ENCODE assay signal across 9 cellular contexts in genomic region chr1:65209005-65209885, GRCh38.
DNase-seq lines count a peak whose midpoint lies in the region; ATAC-seq, FAIRE-seq and TF ChIP-seq lines count a peak whose summit lies in the region.
"Had no signal": no experiment of that assay in that cellular context is flagged by ENCODE, and none has a peak within 500 bp of the region (broad histone marks: within the 10 kb centered on the region; RNA-seq: fewer than 3 reads in every experiment).

No MANE protein-coding gene starts in this region.

- H3K27ac ChIP-seq in right atrium auricular region (no peak overlapping the region), spleen (no peak overlapping the region)
- H3K27ac ChIP-seq: neutrophil had no signal

- intact Hi-C loops in spleen (cut with DNase I; ENCODE audit: low total_unique reads): loop anchor here (5.0 kb wide), 1 partner anchor 147 kb away; no protein-coding TSS in a partner anchor

- peak; percentile 51 for TF ChIP-seq CTCF in D721Med (IDR thresholded peaks at IDR 0.05; ENCODE audit: insufficient read depth, missing control alignments)
- TF ChIP-seq CTCF in NB4 (IDR thresholded peaks at IDR 0.05; ENCODE audit: low read depth, low read length): peak; percentile 41
- TF ChIP-seq CTCF in right atrium auricular region (IDR thresholded peaks at IDR 0.05): peak; percentile 32 to 80
- TF ChIP-seq CTCF in spleen (IDR thresholded peaks at IDR 0.05 in 8 of 11, conservative IDR thresholded peaks at IDR 0.05 in 3 of 11): peak in 9 of 11 experiments; percentile 30 to 82 (median 63)

- H3K4me3 ChIP-seq in NB4 (ENCODE audit: low read depth, low read length) (no peak overlapping the region), adipocyte (ENCODE audit: low read length) (no peak overlapping the region), right atrium auricular region (no peak overlapping the region), spleen (no peak overlapping the region)

- ATAC-seq in GM21526 (IDR thresholded peaks at IDR 0.05; ENCODE audit: low FRiP score, unreplicated experiment) (peak; percentile 51), GM19397 (IDR thresholded peaks at IDR 0.05; ENCODE audit: unreplicated experiment) (no peak)

- WGBS in spleen, 5 donors: 50 to 60% (median 53%) methylated on average over 6 of the region's 6 CpGs

- TF ChIP-seq POLR2A in NB4 (IDR thresholded peaks at IDR 0.05; ENCODE audit: extremely low read depth, insufficient read length): no peak
- TF ChIP-seq POLR2A in spleen (IDR thresholded peaks at IDR 0.05): no peak

- DNase-seq in D721Med (ENCODE audit: insufficient read length, low spot score): peak; percentile 23
- peak; percentile 43 for DNase-seq in NB4 (ENCODE audit: low read depth)
- peak; percentile 80 for DNase-seq in adipocyte (ENCODE audit: low read depth)
- no peak for DNase-seq in right atrium auricular region (ENCODE audit: low spot score)
- no peak for DNase-seq in spleen
- no peak for DNase-seq in stimulated activated CD8-positive, alpha-beta memory T cell treated with anti-CD3 and anti-CD28 coated beads, Interleukin-4, amount 100 ng/mL, for 48 hours

- peaks cover 9% of the 10 kb centered on the region for H3K36me3 ChIP-seq in adipocyte (ENCODE audit: control insufficient read depth, insufficient read depth, low read length, severe bottlenecking)
- no peaks in the 10 kb centered on the region for H3K36me3 ChIP-seq in right atrium auricular region
- no peaks in the 10 kb centered on the region for H3K36me3 ChIP-seq in spleen
- H3K36me3 ChIP-seq: neutrophil had no signal

- FAIRE-seq in D721Med (lab: Jason Lieb, UNC): peak; percentile 6

- H3K9me3 ChIP-seq in adipocyte (ENCODE audit: control insufficient read depth, low read length) (no peaks in the 10 kb centered on the region), right atrium auricular region (no peaks in the 10 kb centered on the region), spleen (no peaks in the 10 kb centered on the region)
- H3K9me3 ChIP-seq: neutrophil had no signal

- H3K27me3 ChIP-seq in adipocyte (replicated peaks; ENCODE audit: control insufficient read depth, insufficient read depth, low read length) (no peaks in the 10 kb centered on the region), right atrium auricular region (no peaks in the 10 kb centered on the region), spleen (replicated peaks in 1 of 7) (no peaks in the 10 kb centered on the region)
- H3K27me3 ChIP-seq: neutrophil had no signal

- H3K9ac ChIP-seq in adipocyte (ENCODE audit: low read length): no peak overlapping the region

- H3K4me1 ChIP-seq in adipocyte (ENCODE audit: control insufficient read depth, insufficient read depth, low read length) (peaks cover 8% of the 10 kb centered on the region), right atrium auricular region (peaks cover 0 to 13% of the 10 kb centered on the region in 2 donors), spleen (peaks cover 0 to 13% (median 0%) of the 10 kb centered on the region in 6 donors)

Comparison
In these comparisons a context has a peak if more than half of its experiments do, and no peak if none do; other contexts are left out.
1. DNase-seq: peak in D721Med (single experiment), NB4 (single experiment) and adipocyte (single experiment); none in right atrium auricular region (single experiment), spleen (single experiment) and stimulated activated CD8-positive, alpha-beta memory T cell treated with anti-CD3 and anti-CD28 coated beads, Interleukin-4, amount 100 ng/mL, for 48 hours (single experiment).
2. Peak in every context shown above with its lines, with median percentiles within 50 percentile points of each other: CTCF ChIP-seq.